In the genomic region with DNA sequence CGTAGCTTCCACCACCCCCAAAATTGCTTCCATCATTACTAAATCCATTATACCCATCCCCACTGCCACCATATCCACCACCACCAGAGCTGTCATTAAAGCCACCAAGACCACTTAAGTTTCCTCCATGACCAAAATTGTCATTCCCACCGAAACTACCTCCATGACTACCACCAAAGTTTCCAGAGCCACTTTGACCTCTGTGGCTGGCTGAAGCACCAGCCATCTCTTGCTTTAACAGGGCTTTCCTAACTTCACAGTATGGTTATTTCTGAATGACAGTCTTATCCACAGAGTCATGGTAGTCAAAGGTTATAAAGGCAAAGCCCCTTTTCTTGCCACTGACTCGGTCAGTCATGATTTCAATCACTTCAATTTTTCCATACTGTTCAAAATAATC, we compare ENCODE assay signal across 15 cellular contexts. TPM values are rescaled to one million over a fixed set of nuclear protein-coding genes. Genes with fewer than 3 reads are reported as not detected.
DNase-seq lines count a peak whose midpoint lies in the region; ATAC-seq and TF ChIP-seq lines count a peak whose summit lies in the region.
"Had no signal": no experiment of that assay in that cellular context is flagged by ENCODE, and none has a peak within 500 bp of the region (broad histone marks: within the 10 kb centered on the region; RNA-seq: fewer than 3 reads in every experiment).

No MANE protein-coding gene starts in this region.

- peak; percentile 31 to 65 for ATAC-seq in activated naive CD4-positive, alpha-beta T cell treated with anti-CD3 and anti-CD28 coated beads, Interleukin-2, amount 50 U/mL, for 72 hours
- peak; percentile 37 for ATAC-seq in activated CD8-positive, alpha-beta T cell treated with anti-CD3 and anti-CD28 coated beads for 36 hours
- ATAC-seq in naive B cell (ENCODE audit: low read depth in 2 of 2): no peak
- ATAC-seq: body of pancreas, right lobe of liver had no signal

- no peak for TF ChIP-seq CTCF in activated CD8-positive, alpha-beta T cell treated with anti-CD3 and anti-CD28 coated beads for 36 hours (IDR thresholded peaks at IDR 0.05)

- DNase-seq in activated naive CD4-positive, alpha-beta T cell treated with anti-CD3 and anti-CD28 coated beads, Interleukin-2, amount 50 U/mL, for 72 hours (ENCODE audit: low spot score in 2 of 2): peak in 1 of 2 donors; percentile 64
- no peak for DNase-seq in activated naive CD4-positive, alpha-beta T cell treated with anti-CD3 and anti-CD28 coated beads for 36 hours
- peak; percentile 64 for DNase-seq in activated CD8-positive, alpha-beta T cell treated with anti-CD3 and anti-CD28 coated beads for 36 hours
- DNase-seq in naive B cell (no peak), superior temporal gyrus (ENCODE audit: extremely low spot score) (no peak), GM03348 (ENCODE audit: low spot score) (no peak), cardiac septum (ENCODE audit: low spot score) (no peak)
- DNase-seq: activated naive CD4-positive, alpha-beta T cell; body of pancreas; Caco-2; HCEC 1CT; NCI-H2171 treated with DMSO at 0.1 percent for 48 hours; right lobe of liver; stimulated activated naive CD4-positive, alpha-beta T cell; SW 1271 had no signal

- H3K36me3 Mint-ChIP-seq in activated naive CD4-positive, alpha-beta T cell treated with anti-CD3 and anti-CD28 coated beads, Interleukin-2, amount 50 U/mL, for 72 hours: peaks cover 5 to 7% of the 10 kb centered on the region in 2 donors
- peaks cover 3% of the 10 kb centered on the region for H3K36me3 Mint-ChIP-seq in activated naive CD4-positive, alpha-beta T cell treated with anti-CD3 and anti-CD28 coated beads for 36 hours (ENCODE audit: low read depth)
- H3K36me3 Mint-ChIP-seq in activated CD8-positive, alpha-beta T cell treated with anti-CD3 and anti-CD28 coated beads for 36 hours (ENCODE audit: low read depth): peaks cover 6% of the 10 kb centered on the region
- H3K36me3 Mint-ChIP-seq in naive B cell: peaks cover 5 to 8% of the 10 kb centered on the region in 2 donors

- CTCF ChIA-PET in activated naive CD4-positive, alpha-beta T cell treated with anti-CD3 and anti-CD28 coated beads for 36 hours (lab: Charles Lee): interaction anchor here (0.5 to 1.6 kb wide), 5 partner anchors 9 to 291 kb away, joined by 4 to 8 read pairs (median 4); no protein-coding TSS in a partner anchor
- CTCF ChIA-PET in activated CD8-positive, alpha-beta T cell treated with anti-CD3 and anti-CD28 coated beads for 36 hours (lab: Charles Lee): interaction anchor here (0.7 to 2.7 kb wide), 8 partner anchors 10 to 24 kb away, joined by 3 to 7 read pairs (median 4); no protein-coding TSS in a partner anchor

- H3K9me3 Mint-ChIP-seq in activated naive CD4-positive, alpha-beta T cell treated with anti-CD3 and anti-CD28 coated beads, Interleukin-2, amount 50 U/mL, for 72 hours: peaks cover 5 to 11% of the 10 kb centered on the region in 2 donors
- H3K9me3 Mint-ChIP-seq in activated naive CD4-positive, alpha-beta T cell treated with anti-CD3 and anti-CD28 coated beads for 36 hours: peaks cover 4% of the 10 kb centered on the region
- H3K9me3 Mint-ChIP-seq in activated CD8-positive, alpha-beta T cell treated with anti-CD3 and anti-CD28 coated beads for 36 hours: peaks cover 10% of the 10 kb centered on the region
- H3K9me3 Mint-ChIP-seq in naive B cell: peaks cover 2 to 11% (median 5%) of the 10 kb centered on the region in 7 donors

- POLR2A ChIA-PET in activated CD8-positive, alpha-beta T cell treated with anti-CD3 and anti-CD28 coated beads for 36 hours (lab: Charles Lee): interaction anchor here (3.2 to 6.7 kb wide), 3 partner anchors 16 to 24 kb away, joined by 13 to 82 read pairs (median 14); a partner anchor contains a TSS

- intact Hi-C loops in activated naive CD4-positive, alpha-beta T cell treated with anti-CD3 and anti-CD28 coated beads for 36 hours (cut with micrococcal nuclease): loop anchor here (5.0 kb wide), 1 partner anchor 571 kb away; a partner anchor contains a TSS
- intact Hi-C loops in activated CD8-positive, alpha-beta T cell treated with anti-CD3 and anti-CD28 coated beads for 36 hours (cut with micrococcal nuclease): no loop called here
- intact Hi-C loops in cardiac septum (cut with DNase I): no loop called here

- peaks cover 46% of the 10 kb centered on the region for H3K4me1 Mint-ChIP-seq in activated naive CD4-positive, alpha-beta T cell treated with anti-CD3 and anti-CD28 coated beads for 36 hours (ENCODE audit: low read depth)
- peaks cover 51% of the 10 kb centered on the region for H3K4me1 Mint-ChIP-seq in activated CD8-positive, alpha-beta T cell treated with anti-CD3 and anti-CD28 coated beads for 36 hours (ENCODE audit: low read depth)
- peaks cover 39 to 69% (median 56%) of the 10 kb centered on the region in 3 donors for H3K4me1 Mint-ChIP-seq in naive B cell

- H3K27ac Mint-ChIP-seq in activated naive CD4-positive, alpha-beta T cell treated with anti-CD3 and anti-CD28 coated beads, Interleukin-2, amount 50 U/mL, for 72 hours: peak overlapping the region; percentile 0 to 83
- no peak overlapping the region for H3K27ac Mint-ChIP-seq in activated naive CD4-positive, alpha-beta T cell treated with anti-CD3 and anti-CD28 coated beads for 36 hours
- peak overlapping the region; percentile 85 for H3K27ac Mint-ChIP-seq in activated CD8-positive, alpha-beta T cell treated with anti-CD3 and anti-CD28 coated beads for 36 hours
- H3K27ac Mint-ChIP-seq in naive B cell: peak overlapping the region; percentile 43 to 100 (median 88)

- H3K27me3 Mint-ChIP-seq in activated naive CD4-positive, alpha-beta T cell treated with anti-CD3 and anti-CD28 coated beads for 36 hours (ENCODE audit: low read depth): no peaks in the 10 kb centered on the region
- H3K27me3 Mint-ChIP-seq in activated CD8-positive, alpha-beta T cell treated with anti-CD3 and anti-CD28 coated beads for 36 hours: no peaks in the 10 kb centered on the region
- H3K27me3 Mint-ChIP-seq in naive B cell: no peaks in the 10 kb centered on the region

- H3K4me3 Mint-ChIP-seq in activated naive CD4-positive, alpha-beta T cell treated with anti-CD3 and anti-CD28 coated beads for 36 hours: no peak overlapping the region
- peak overlapping the region; percentile 15 for H3K4me3 Mint-ChIP-seq in activated CD8-positive, alpha-beta T cell treated with anti-CD3 and anti-CD28 coated beads for 36 hours
- H3K4me3 Mint-ChIP-seq in naive B cell: peak overlapping the region in 3 of 8 donors; percentile 3 to 23 (median 3)

RNA-seq across cellular contexts. Expression of a gene that starts 24.3 kb away (rescaled TPM):
- 10 to 100 TPM; 26.8 to 49.7 TPM for total RNA-seq in activated naive CD4-positive, alpha-beta T cell treated with anti-CD3 and anti-CD28 coated beads, Interleukin-2, amount 50 U/mL, for 72 hours
- total RNA-seq in activated naive CD4-positive, alpha-beta T cell treated with anti-CD3 and anti-CD28 coated beads for 36 hours: 10 to 100 TPM; 23.9 to 24.9 TPM
- total RNA-seq in activated CD8-positive, alpha-beta T cell treated with anti-CD3 and anti-CD28 coated beads for 36 hours: 10 to 100 TPM; 53.1 to 54.7 TPM
- polyA plus RNA-seq in naive B cell (ENCODE audit: low read depth in 6 of 6): 10 to 100 TPM; 18.3 to 38.9 (median 26.8) TPM
- total RNA-seq in cardiac septum: 19.1 TPM

RNA-seq across cellular contexts. Expression of a gene that starts 52.9 kb away (rescaled TPM):
- 100 to 1,000 TPM; 133 to 188 TPM for total RNA-seq in activated naive CD4-positive, alpha-beta T cell treated with anti-CD3 and anti-CD28 coated beads, Interleukin-2, amount 50 U/mL, for 72 hours
- total RNA-seq in activated naive CD4-positive, alpha-beta T cell treated with anti-CD3 and anti-CD28 coated beads for 36 hours: 100 to 1,000 TPM; 151 to 157 TPM
- total RNA-seq in activated CD8-positive, alpha-beta T cell treated with anti-CD3 and anti-CD28 coated beads for 36 hours: 100 to 1,000 TPM; 106 to 113 TPM
- 100 to 1,000 TPM; 204 to 294 (median 234) TPM for polyA plus RNA-seq in naive B cell (ENCODE audit: low read depth in 6 of 6)
- total RNA-seq in cardiac septum: 147 TPM

Comparison
In these comparisons a context has a peak if more than half of its experiments do, and no peak if none do; other contexts are left out.
1. ATAC-seq: peak in activated naive CD4-positive, alpha-beta T cell treated with anti-CD3 and anti-CD28 coated beads, Interleukin-2, amount 50 U/mL, for 72 hours (2 of 2) and activated CD8-positive, alpha-beta T cell treated with anti-CD3 and anti-CD28 coated beads for 36 hours (single experiment); none in naive B cell (0 of 2).